In genomic region chr5:73748510-73749410, GRCh38 we compare ENCODE assay signal across 11 cellular contexts.
DNase-seq lines count a peak whose midpoint lies in the region; ATAC-seq and TF ChIP-seq lines count a peak whose summit lies in the region.
"Had no signal": no experiment of that assay in that cellular context is flagged by ENCODE, and none has a peak within 500 bp of the region (broad histone marks: within the 10 kb centered on the region; RNA-seq: fewer than 3 reads in every experiment).

No MANE protein-coding gene starts in this region.

- H3K36me3 ChIP-seq in MG63 (peaks cover 11% of the 10 kb centered on the region), right lobe of liver (no peaks in the 10 kb centered on the region), tibial nerve (peaks cover 0 to 14% (median 0%) of the 10 kb centered on the region in 3 donors)

- H3K27ac ChIP-seq in coronary artery (peak overlapping the region; percentile 47 to 82), right lobe of liver (peak overlapping the region in 2 of 3 donors; percentile 10 to 20), tibial nerve (peak overlapping the region in 3 of 4 donors; percentile 2 to 83 (median 72))

- WGBS in right lobe of liver (ENCODE audit: insufficient coverage, low coverage, low lambda C conversion rate, missing lambda C conversion rate) = 64% methylated on average over 8 of the region's 11 CpGs
- 30 to 32% methylated on average over 11 of the region's 11 CpGs for WGBS in tibial nerve, 2 donors

- TF ChIP-seq POLR2A in right lobe of liver (IDR thresholded peaks at IDR 0.05) (no peak), tibial nerve (IDR thresholded peaks at IDR 0.05) (no peak)

- intact Hi-C loops in right lobe of liver (cut with DNase I) = no loop called here

- TF ChIP-seq CTCF in coronary artery (IDR thresholded peaks at IDR 0.05) (no peak), right lobe of liver (IDR thresholded peaks at IDR 0.05) (no peak), tibial nerve (IDR thresholded peaks at IDR 0.05) (no peak)

- H3K4me1 ChIP-seq in right lobe of liver (peaks cover 0 to 30% (median 2%) of the 10 kb centered on the region in 4 donors), tibial nerve (peaks cover 0 to 44% (median 6%) of the 10 kb centered on the region in 4 donors)

- H3K27me3 ChIP-seq in MG63 (no peaks in the 10 kb centered on the region), right lobe of liver (no peaks in the 10 kb centered on the region), tibial nerve (no peaks in the 10 kb centered on the region)

- no peak overlapping the region for H3K4me3 ChIP-seq in MG63
- H3K4me3 ChIP-seq in coronary artery = peak overlapping the region; percentile 52
- no peak overlapping the region for H3K4me3 ChIP-seq in right lobe of liver
- peak overlapping the region in 1 of 4 donors; percentile 24 for H3K4me3 ChIP-seq in tibial nerve

- ATAC-seq in right lobe of liver = peak; percentile 26 to 42 (median 34)
- ATAC-seq: naive thymus-derived CD8-positive, alpha-beta T cell; WTC11 had no signal

- H3K9me3 ChIP-seq in MG63 = peaks cover 2% of the 10 kb centered on the region; the same call in 1 of the 2 replicates
- H3K9me3 ChIP-seq in right lobe of liver = no peaks in the 10 kb centered on the region
- no peaks in the 10 kb centered on the region for H3K9me3 ChIP-seq in tibial nerve

- DNase-seq in MG63 (peak; percentile 30), coronary artery (ENCODE audit: low spot score) (peak; percentile 75), right lobe of liver (no peak), tibial nerve (ENCODE audit: low spot score in 2 of 2) (peak; percentile 56 to 57), glomerular visceral epithelial cell (ENCODE audit: extremely low spot score) (no peak), D341Med (ENCODE audit: low spot score) (no peak), NCI-H82 (lab: John Stamatoyannopoulos, UW) (no peak)
- DNase-seq: activated T-cell treated with anti-CD3 and anti-CD28 coated beads, Interleukin-2, amount 50 U/mL, for 48 hours; hypothalamus; naive thymus-derived CD8-positive, alpha-beta T cell had no signal

- no peak for TF ChIP-seq EP300 in tibial nerve (IDR thresholded peaks at IDR 0.05)

Comparison
In these comparisons a context has a peak if more than half of its experiments do, and no peak if none do; other contexts are left out.
1. DNase-seq: peak in MG63 (single experiment), coronary artery (single experiment) and tibial nerve (2 of 2); none in right lobe of liver (0 of 3), glomerular visceral epithelial cell (single experiment), D341Med (single experiment) and NCI-H82 (single experiment).
2. H3K27ac ChIP-seq: peak in every context shown above with its lines; median percentile 72 in tibial nerve; 64 in coronary artery; 15 in right lobe of liver.